Comparison of ENCODE assay signal across 22 cellular contexts in the genomic region with DNA sequence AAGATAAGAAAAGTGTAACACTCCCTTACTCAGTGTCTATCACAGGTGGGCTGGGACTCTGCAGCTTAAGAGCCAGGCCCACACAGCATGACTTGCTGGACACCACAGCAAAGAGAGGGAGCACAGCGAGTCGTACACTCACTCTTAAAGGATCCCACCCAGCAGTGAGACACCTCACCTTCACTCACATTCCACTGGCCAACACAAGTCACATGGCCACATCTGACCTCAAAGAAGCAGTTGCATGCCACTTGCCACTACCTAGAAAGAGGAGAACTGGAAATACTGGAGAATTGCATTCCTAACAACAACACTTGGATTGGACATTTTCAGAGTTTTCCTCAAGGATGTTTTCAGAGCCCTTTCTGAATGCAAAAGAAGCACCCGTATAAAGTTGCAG. TPM values are rescaled to one million over a fixed set of nuclear protein-coding genes. Genes with fewer than 3 reads are reported as not detected.
"Had no signal": no experiment of that assay in that cellular context is flagged by ENCODE, and none has a peak within 500 bp of the region (broad histone marks: within the 10 kb centered on the region; RNA-seq: fewer than 3 reads in every experiment).

No MANE protein-coding gene starts in this region.

- FAIRE-seq: kidney had no signal

- H3K4me1 Mint-ChIP-seq: activated naive CD8-positive, alpha-beta T cell treated with anti-CD3 and anti-CD28 coated beads for 36 hours; neural crest cell had no signal

- H3K9me3 Mint-ChIP-seq: activated naive CD8-positive, alpha-beta T cell treated with anti-CD3 and anti-CD28 coated beads for 36 hours; endodermal cell; neural crest cell had no signal

- H3K27ac Mint-ChIP-seq: activated naive CD8-positive, alpha-beta T cell treated with anti-CD3 and anti-CD28 coated beads for 36 hours; endodermal cell; naive thymus-derived CD4-positive, alpha-beta T cell; WTC11 had no signal

- H3K36me3 Mint-ChIP-seq: activated naive CD8-positive, alpha-beta T cell treated with anti-CD3 and anti-CD28 coated beads for 36 hours; WTC11 had no signal

- H3K27me3 ChIP-seq: esophagus squamous epithelium had no signal

- H3K27me3 Mint-ChIP-seq: activated naive CD8-positive, alpha-beta T cell treated with anti-CD3 and anti-CD28 coated beads for 36 hours had no signal

- H3K4me3 Mint-ChIP-seq: activated naive CD8-positive, alpha-beta T cell treated with anti-CD3 and anti-CD28 coated beads for 36 hours; endodermal cell; naive thymus-derived CD4-positive, alpha-beta T cell; neural crest cell; WTC11 had no signal

- DNase-seq: activated naive CD8-positive, alpha-beta T cell treated with anti-CD3 and anti-CD28 coated beads for 36 hours; activated T-cell treated with anti-CD3 and anti-CD28 coated beads, Interleukin-2, amount 50 U/mL, for 1 hour; amygdala; cerebellar nuclear complex; cortex of kidney; endodermal cell; esophagus squamous epithelium; kidney; naive thymus-derived CD4-positive, alpha-beta T cell; occipital lobe; stimulated activated CD4-positive, alpha-beta T cell treated with anti-CD3 and anti-CD28 coated beads, Interleukin-4, amount 100 ng/mL, for 24 hours; stimulated activated naive CD8-positive, alpha-beta T cell treated with anti-CD3 and anti-CD28 coated beads, Interleukin-15, Interleukin-2, amounts not matched to agents 100 U/mL and 50 U/mL, for 24 hours; T-helper 9 cell; trophoblast cell had no signal

- H3K4me3 ChIP-seq: esophagus squamous epithelium, lung had no signal

- H3K36me3 ChIP-seq: esophagus squamous epithelium had no signal

- H3K9me3 ChIP-seq: esophagus squamous epithelium had no signal

RNA-seq across cellular contexts. Expression of a gene that starts 42.0 kb away (rescaled TPM):
- total RNA-seq: activated naive CD8-positive, alpha-beta T cell treated with anti-CD3 and anti-CD28 coated beads for 36 hours; endodermal cell; esophagus squamous epithelium; fibroblast of villous mesenchyme; kidney; left lobe of liver; lung; naive thymus-derived CD4-positive, alpha-beta T cell; neural crest cell; occipital lobe; posterior vena cava; renal cortical epithelial cell; T-helper 1 cell treated with Interleukin-12 subunit alpha and Interleukin-12 subunit beta and Interleukin-4 antibody, amounts not matched to agents 30 ng/mL and 1 ng/mL, for 36 hours; WTC11 had no signal
- polyA plus RNA-seq: lung; naive thymus-derived CD4-positive, alpha-beta T cell had no signal
